ENCODE assay signal across 14 cellular contexts in the genomic region with DNA sequence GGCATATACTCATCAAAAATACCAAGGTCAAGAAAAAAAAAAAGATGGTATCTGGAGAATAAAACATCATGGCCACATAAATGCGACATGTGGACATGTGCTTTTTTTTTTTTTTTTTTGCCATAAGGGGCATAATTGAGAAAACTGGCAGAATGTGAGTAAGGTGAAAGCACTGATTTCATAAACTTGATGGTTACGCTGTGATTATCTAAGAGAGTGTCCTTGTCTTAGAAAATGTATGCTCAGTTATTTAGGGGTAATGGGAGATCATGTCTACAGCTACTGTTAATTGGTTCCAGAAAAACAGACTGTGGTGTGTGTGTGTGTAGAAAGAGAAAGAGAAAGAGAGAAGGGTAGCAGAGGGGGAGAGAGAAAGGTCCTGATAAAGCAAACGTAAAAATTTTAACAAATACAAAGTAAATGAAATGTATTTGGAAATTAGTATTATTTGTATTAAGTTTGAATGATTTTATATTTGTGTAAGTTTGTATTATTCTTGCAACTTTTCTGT. TPM values are rescaled to one million over a fixed set of nuclear protein-coding genes. Genes with fewer than 3 reads are reported as not detected.
DNase-seq lines count a peak whose midpoint lies in the region; ATAC-seq and TF ChIP-seq lines count a peak whose summit lies in the region.
"Had no signal": no experiment of that assay in that cellular context is flagged by ENCODE, and none has a peak within 500 bp of the region (broad histone marks: within the 10 kb centered on the region; RNA-seq: fewer than 3 reads in every experiment).

No MANE protein-coding gene starts in this region.

- H3K4me3 Mint-ChIP-seq in T-helper 2 cell treated with Interferon-gamma antibody and Interleukin-4, amounts not matched to agents 5 μg/mL and 100 μg/mL, for 36 hours = no peak overlapping the region
- H3K4me3 Mint-ChIP-seq in T-helper 17 cell (no peak overlapping the region), immature natural killer cell (peak overlapping the region in 1 of 5 donors; percentile 36)

- DNase-seq in T-helper 2 cell treated with Interferon-gamma antibody and Interleukin-4, amounts not matched to agents 5 μg/mL and 100 μg/mL, for 36 hours (ENCODE audit: low spot score) = no peak
- no peak for DNase-seq in T-helper 2 cell
- no peak for DNase-seq in DND-41
- no peak for DNase-seq in T-helper 17 cell
- DNase-seq in immature natural killer cell = no peak
- DNase-seq in activated effector memory CD4-positive, alpha-beta T cell treated with anti-CD3 and anti-CD28 coated beads, Interleukin-2, amount 50 U/mL, for 16 hours = no peak
- no peak for DNase-seq in erythroblast (lab: John Stamatoyannopoulos, UW)
- DNase-seq: AML-193, DMS53, GM23248 had no signal

- H3K4me2 ChIP-seq in DND-41 (ENCODE audit: insufficient read depth, low read length) = no peak overlapping the region
- H3K4me2 ChIP-seq: BLaER1 had no signal

- no peak overlapping the region for H3K4me3 ChIP-seq in DND-41 (ENCODE audit: low read depth in 1 of 2, low read length in 2 of 2)
- H3K4me3 ChIP-seq: BLaER1, GM23248 had no signal

- no peaks in the 10 kb centered on the region for H3K27me3 ChIP-seq in DND-41 (ENCODE audit: insufficient read depth, low read length, poor library complexity)
- H3K27me3 ChIP-seq: BLaER1 had no signal

- TF ChIP-seq POLR2A in erythroblast (IDR thresholded peaks at IDR 0.05; ENCODE audit: low read length) = no peak

- no peak overlapping the region for H3K9ac ChIP-seq in DND-41 (ENCODE audit: low read depth, low read length)
- H3K9ac ChIP-seq: BLaER1, GM23248 had no signal

- H3K36me3 Mint-ChIP-seq in T-helper 2 cell treated with Interferon-gamma antibody and Interleukin-4, amounts not matched to agents 5 μg/mL and 100 μg/mL, for 36 hours (ENCODE audit: low read depth) = peaks cover 61% of the 10 kb centered on the region
- peaks cover 3% of the 10 kb centered on the region for H3K36me3 Mint-ChIP-seq in T-helper 17 cell (ENCODE audit: low read depth)
- H3K36me3 Mint-ChIP-seq in immature natural killer cell = peaks cover 13 to 30% (median 19%) of the 10 kb centered on the region in 3 donors

- no peak overlapping the region for H2AFZ ChIP-seq in DND-41 (ENCODE audit: low read depth, low read length)
- H2AFZ ChIP-seq: GM23248 had no signal

- peaks cover 7% of the 10 kb centered on the region for H3K4me1 ChIP-seq in DND-41 (ENCODE audit: insufficient read depth, low read length)

- H4K20me1 ChIP-seq in DND-41 (ENCODE audit: insufficient read depth, low read length) = peaks cover 10% of the 10 kb centered on the region; the same call in 1 of the 2 replicates

- no peak overlapping the region for H3K27ac ChIP-seq in DND-41 (ENCODE audit: low read length)
- H3K27ac ChIP-seq: 22Rv1, BLaER1, GM23248 had no signal

- ATAC-seq in DND-41 (ENCODE audit: insufficient read depth, low read depth) (0 out of 3 replicates have a peak, but pooled peaks have one; percentile 50), T-helper 17 cell (no peak), HG02642 (IDR thresholded peaks at IDR 0.05; ENCODE audit: poor library complexity, unreplicated experiment) (no peak)
- ATAC-seq: HCT116 had no signal

- TF ChIP-seq CTCF in DND-41 (IDR thresholded peaks at IDR 0.05; ENCODE audit: borderline replicate concordance, extremely low read depth, low read length, poor library complexity, severe bottlenecking) = no peak

- H3K27me3 Mint-ChIP-seq in T-helper 2 cell treated with Interferon-gamma antibody and Interleukin-4, amounts not matched to agents 5 μg/mL and 100 μg/mL, for 36 hours (ENCODE audit: low read depth) = no peaks in the 10 kb centered on the region
- H3K27me3 Mint-ChIP-seq in T-helper 17 cell (no peaks in the 10 kb centered on the region), immature natural killer cell (ENCODE audit: low read depth in 3 of 3) (peaks cover 0 to 5% (median 4%) of the 10 kb centered on the region in 3 donors)

- H3K27ac Mint-ChIP-seq in T-helper 2 cell treated with Interferon-gamma antibody and Interleukin-4, amounts not matched to agents 5 μg/mL and 100 μg/mL, for 36 hours = peak overlapping the region; percentile 51
- H3K27ac Mint-ChIP-seq in T-helper 17 cell (peak overlapping the region; percentile 45), immature natural killer cell (peak overlapping the region; percentile 31 to 68 (median 54))

- H3K79me2 ChIP-seq in DND-41 (ENCODE audit: insufficient read depth, low read length) = peaks cover 100% of the 10 kb centered on the region

- H3K36me3 ChIP-seq in DND-41 (ENCODE audit: insufficient read depth, low read length) = peaks cover 44% of the 10 kb centered on the region

- peaks cover 27% of the 10 kb centered on the region for H3K9me3 Mint-ChIP-seq in T-helper 2 cell treated with Interferon-gamma antibody and Interleukin-4, amounts not matched to agents 5 μg/mL and 100 μg/mL, for 36 hours
- H3K9me3 Mint-ChIP-seq in immature natural killer cell = peaks cover 0 to 13% (median 4%) of the 10 kb centered on the region in 6 donors

- peaks cover 18% of the 10 kb centered on the region for H3K9me3 ChIP-seq in DND-41 (ENCODE audit: insufficient read depth, low read length, severe bottlenecking)
- no peaks in the 10 kb centered on the region for H3K9me3 ChIP-seq in T-helper 17 cell (ENCODE audit: control insufficient read depth, low read length, poor library complexity, severe bottlenecking)

- peaks cover 17% of the 10 kb centered on the region for H3K4me1 Mint-ChIP-seq in T-helper 2 cell treated with Interferon-gamma antibody and Interleukin-4, amounts not matched to agents 5 μg/mL and 100 μg/mL, for 36 hours (ENCODE audit: low read depth)
- H3K4me1 Mint-ChIP-seq in T-helper 17 cell (peaks cover 24% of the 10 kb centered on the region), immature natural killer cell (peaks cover 41 to 69% of the 10 kb centered on the region in 2 donors)

RNA-seq across cellular contexts. Expression of gene DNAJB14, which starts 8.1 kb away (rescaled TPM):
- total RNA-seq in T-helper 17 cell = 10 to 100 TPM; 52.1 to 58.7 TPM
- polyA plus RNA-seq in immature natural killer cell = 10 to 100 TPM; 48.4 to 83.0 (median 53.4) TPM

RNA-seq across cellular contexts. Expression of gene H2AZ1, which starts 11.8 kb away (rescaled TPM):
- 100 to 1,000 TPM; 105 to 107 TPM for total RNA-seq in T-helper 17 cell
- 100 to 1,000 TPM; 375 to 574 (median 414) TPM for polyA plus RNA-seq in immature natural killer cell

RNA-seq across cellular contexts. Expression of gene LAMTOR3, which starts 44.1 kb away (rescaled TPM):
- total RNA-seq in T-helper 17 cell = 10 to 100 TPM; 17.9 to 22.4 TPM
- 10 to 100 TPM; 29.9 to 67.2 (median 47.3) TPM for polyA plus RNA-seq in immature natural killer cell
